9 cellular contexts compared by ENCODE assay signal in the genomic region with DNA sequence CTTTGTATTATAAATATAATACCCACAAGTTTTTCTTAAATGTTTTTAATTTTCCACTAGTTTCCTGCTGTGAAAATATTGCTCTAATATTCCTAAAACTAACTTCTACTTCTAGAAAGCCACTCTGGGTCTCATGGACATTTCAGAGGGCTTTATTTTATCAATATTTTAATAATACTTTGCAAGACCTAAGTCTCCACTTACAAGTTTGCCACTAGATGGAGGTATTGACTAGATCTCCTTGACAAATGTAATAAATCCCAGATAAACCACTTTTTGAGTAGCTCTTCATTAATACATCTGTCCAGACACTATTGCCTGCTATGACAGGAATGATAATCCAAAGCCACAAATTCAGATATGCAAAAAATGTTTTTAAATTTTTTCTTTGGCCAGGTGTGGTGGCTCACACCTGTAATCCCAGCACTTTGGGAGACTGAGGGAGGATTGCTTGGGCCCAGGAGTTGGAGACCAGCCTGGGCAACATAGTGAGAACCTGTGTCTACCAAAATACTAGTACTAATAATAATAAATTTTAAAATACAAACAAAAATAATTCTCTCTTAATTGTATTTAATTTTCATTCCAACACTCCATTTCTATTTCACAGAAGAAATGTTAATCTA.
DNase-seq lines count a peak whose midpoint lies in the region; ATAC-seq, FAIRE-seq and TF ChIP-seq lines count a peak whose summit lies in the region.
"Had no signal": no experiment of that assay in that cellular context is flagged by ENCODE, and none has a peak within 500 bp of the region (broad histone marks: within the 10 kb centered on the region; RNA-seq: fewer than 3 reads in every experiment).

No MANE protein-coding gene starts in this region.

- TF ChIP-seq CTCF in GM12865 (IDR thresholded peaks at IDR 0.05; ENCODE audit: insufficient read depth, low read depth, low read length, missing control alignments) (peak; percentile 41), cardiac fibroblast (IDR thresholded peaks at IDR 0.05; ENCODE audit: low read depth, low read length) (peak; percentile 67), nephron (IDR thresholded peaks at IDR 0.05; ENCODE audit: unreplicated experiment in 3 of 3) (peak; percentile 47 to 61 (median 55))

- peaks cover 27% of the 10 kb centered on the region for H3K4me1 Mint-ChIP-seq in nephron

- FAIRE-seq in A204.1 (lab: Jason Lieb, UNC) = peak; percentile 91
- FAIRE-seq: colon had no signal

- no peaks in the 10 kb centered on the region for H3K27me3 Mint-ChIP-seq in nephron (ENCODE audit: low read depth)

- H3K9me3 Mint-ChIP-seq in nephron = no peaks in the 10 kb centered on the region

- H3K36me3 Mint-ChIP-seq in nephron (ENCODE audit: low read depth) = no peaks in the 10 kb centered on the region

- no peak overlapping the region for H3K27ac Mint-ChIP-seq in nephron

- peak overlapping the region in 1 of 3 experiments; percentile 44 for H3K4me3 Mint-ChIP-seq in nephron

- peak; percentile 62 for DNase-seq in GM12865 (ENCODE audit: low read depth)
- peak; percentile 52 to 73 for DNase-seq in NCI-H446 (lab: John Stamatoyannopoulos, UW)
- peak; percentile 78 to 82 for DNase-seq in cardiac fibroblast (ENCODE audit: low read depth in 2 of 2)
- DNase-seq in effector CD4-positive, alpha-beta T cell = no peak

- ATAC-seq in HG02852 (IDR thresholded peaks at IDR 0.05; ENCODE audit: unreplicated experiment) (no peak), HG02970 (IDR thresholded peaks at IDR 0.05; ENCODE audit: low FRiP score, unreplicated experiment) (no peak)

- H3K4me3 ChIP-seq in GM12865 (ENCODE audit: low read depth, low read length) = no peak overlapping the region
- H3K4me3 ChIP-seq in cardiac fibroblast (replicated peaks in 1 of 2; ENCODE audit: low read depth in 2 of 2, low read length in 2 of 2) = no peak overlapping the region
